Comparison of ENCODE assay signal across 21 cellular contexts in the genomic region with DNA sequence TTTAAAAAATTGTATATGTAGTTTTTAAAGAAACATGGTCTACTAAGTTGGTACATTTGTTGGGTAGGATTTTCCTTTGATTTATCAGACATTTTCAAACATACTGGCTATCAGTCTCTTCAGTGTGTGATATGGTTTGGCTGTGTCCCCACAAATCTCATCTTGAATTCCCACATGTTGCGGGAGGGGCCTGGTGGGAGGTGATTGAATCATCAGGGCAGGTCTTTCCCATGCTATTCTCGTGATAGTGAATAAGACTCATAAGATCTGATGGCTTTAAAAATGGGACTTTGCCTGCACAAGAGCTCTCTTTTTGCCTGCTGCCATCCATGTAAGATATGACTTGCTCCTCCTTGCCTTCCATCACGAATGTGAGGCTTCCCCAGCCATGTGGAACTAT.
"Had no signal": no experiment of that assay in that cellular context is flagged by ENCODE, and none has a peak within 500 bp of the region (broad histone marks: within the 10 kb centered on the region; RNA-seq: fewer than 3 reads in every experiment).

No MANE protein-coding gene starts in this region.

- ATAC-seq: esophagus mucosa; left ventricle myocardium superior; lower lobe of right lung; natural killer cell treated with Interleukin-12 subunit alpha and Interleukin-12 subunit beta and Interleukin-15 and Interleukin-18, amount 100 ng/mL, for 72 hours; pancreas; sciatic nerve; stimulated activated memory B cell treated with anti-CD40 and anti-IgM and Interleukin-4, amounts not matched to agents 10 μg/mL and 1 μg/mL and 100 μg/mL, for 72 hours; stimulated activated naive CD8-positive, alpha-beta T cell treated with anti-CD3 and anti-CD28 coated beads, Interleukin-15, Interleukin-2, amounts not matched to agents 100 U/mL and 50 U/mL, for 24 hours had no signal

- H3K4me1 ChIP-seq: testis had no signal

- FAIRE-seq: colon, frontal cortex, keratinocyte, pancreas had no signal

- H3K4me3 ChIP-seq: dorsolateral prefrontal cortex, lower lobe of right lung, pancreas, testis, tibial artery had no signal

- H3K27me3 ChIP-seq: neutrophil, pancreas, testis, tibial artery had no signal

- H3K36me3 ChIP-seq: lower lobe of right lung, neutrophil, pancreas, tibial artery had no signal

- DNase-seq: cerebellar nuclear complex; dorsolateral prefrontal cortex; effector CD4-positive, alpha-beta T cell; left ventricle myocardium superior; lower lobe of right lung; naive B cell; pancreas; stimulated activated CD4-positive, alpha-beta T cell treated with anti-CD3 and anti-CD28 coated beads, Interleukin-2, amount 100 ng/mL, for 24 hours; stimulated activated CD4-positive, alpha-beta T cell treated with anti-CD3 and anti-CD28 coated beads, Interleukin-4, amount 100 ng/mL, for 24 hours; stimulated activated naive CD8-positive, alpha-beta T cell treated with anti-CD3 and anti-CD28 coated beads, Interleukin-15, Interleukin-2, amounts not matched to agents 100 U/mL and 50 U/mL, for 24 hours; substantia nigra; testis; tibial artery had no signal

- H3K27ac ChIP-seq: dorsolateral prefrontal cortex, lower lobe of right lung, neutrophil, pancreas, testis, tibial artery had no signal

- H3K9me3 ChIP-seq: lower lobe of right lung, neutrophil, pancreas, testis, tibial artery had no signal
